Comparison of ENCODE assay signal across 9 cellular contexts in genomic region chr22:46055851-46056168, GRCh38.
DNase-seq lines count a peak whose midpoint lies in the region; ATAC-seq and TF ChIP-seq lines count a peak whose summit lies in the region.
"Had no signal": no experiment of that assay in that cellular context is flagged by ENCODE, and none has a peak within 500 bp of the region (broad histone marks: within the 10 kb centered on the region; RNA-seq: fewer than 3 reads in every experiment).

No MANE protein-coding gene starts in this region.

- no peaks in the 10 kb centered on the region for H3K36me3 ChIP-seq in naive thymus-derived CD4-positive, alpha-beta T cell (ENCODE audit: control insufficient read depth in 2 of 3, insufficient read depth in 3 of 3, low read length in 3 of 3)

- no peak for TF ChIP-seq CTCF in AG04449 (IDR thresholded peaks at IDR 0.05; ENCODE audit: insufficient read depth, low read length, missing control alignments)

- no peaks in the 10 kb centered on the region for H3K9me3 ChIP-seq in naive thymus-derived CD4-positive, alpha-beta T cell (ENCODE audit: control insufficient read depth in 2 of 3, low read length in 3 of 3)

- H3K36me3 Mint-ChIP-seq in IgD-negative memory B cell: no peaks in the 10 kb centered on the region
- peaks cover 8% of the 10 kb centered on the region for H3K36me3 Mint-ChIP-seq in central memory CD8-positive, alpha-beta T cell (ENCODE audit: insufficient read depth)
- H3K36me3 Mint-ChIP-seq in naive thymus-derived CD4-positive, alpha-beta T cell: peaks cover 0 to 3% (median 0%) of the 10 kb centered on the region in 5 donors

- CTCF ChIA-PET in AG04449 (lab: Yijun Ruan, JAX): interaction anchor here (1.0 to 2.8 kb wide), 10 partner anchors 9 to 61 kb away, joined by 3 to 15 read pairs (median 4); no protein-coding TSS in a partner anchor
- CTCF ChIA-PET in naive thymus-derived CD4-positive, alpha-beta T cell (lab: Charles Lee): no interaction called here

- intact Hi-C loops in naive thymus-derived CD4-positive, alpha-beta T cell (cut with micrococcal nuclease): no loop called here

- H3K4me1 Mint-ChIP-seq in IgD-negative memory B cell: peaks cover 25 to 43% (median 26%) of the 10 kb centered on the region in 3 donors
- peaks cover 28% of the 10 kb centered on the region for H3K4me1 Mint-ChIP-seq in central memory CD8-positive, alpha-beta T cell
- H3K4me1 Mint-ChIP-seq in naive thymus-derived CD4-positive, alpha-beta T cell: peaks cover 21 to 77% (median 68%) of the 10 kb centered on the region in 7 donors
- H3K4me1 Mint-ChIP-seq: neural crest cell had no signal

- H3K27me3 Mint-ChIP-seq in IgD-negative memory B cell: no peaks in the 10 kb centered on the region
- no peaks in the 10 kb centered on the region for H3K27me3 Mint-ChIP-seq in central memory CD8-positive, alpha-beta T cell
- H3K27me3 Mint-ChIP-seq in naive thymus-derived CD4-positive, alpha-beta T cell: no peaks in the 10 kb centered on the region

- H3K27ac ChIP-seq in naive thymus-derived CD4-positive, alpha-beta T cell (ENCODE audit: low read depth, low read length): peak overlapping the region; percentile 92

- no peaks in the 10 kb centered on the region for H3K9me3 Mint-ChIP-seq in IgD-negative memory B cell
- no peaks in the 10 kb centered on the region for H3K9me3 Mint-ChIP-seq in central memory CD8-positive, alpha-beta T cell
- peaks cover 0 to 2% (median 0%) of the 10 kb centered on the region in 11 donors for H3K9me3 Mint-ChIP-seq in naive thymus-derived CD4-positive, alpha-beta T cell
- H3K9me3 Mint-ChIP-seq: neural crest cell had no signal

- H3K4me1 ChIP-seq in naive thymus-derived CD4-positive, alpha-beta T cell (ENCODE audit: control insufficient read depth in 2 of 2, insufficient read depth in 2 of 2, low read length in 2 of 2): peaks cover 25 to 56% of the 10 kb centered on the region in 2 donors

- no peaks in the 10 kb centered on the region for H3K27me3 ChIP-seq in naive thymus-derived CD4-positive, alpha-beta T cell (ENCODE audit: control insufficient read depth in 2 of 2, insufficient read depth in 2 of 2, low read length in 2 of 2)

- POLR2A ChIA-PET in AG04449 (lab: Yijun Ruan, JAX): interaction anchor here (4.3 kb wide), 1 partner anchor 14 kb away, joined by 32 read pairs; no protein-coding TSS in a partner anchor
- POLR2A ChIA-PET in naive thymus-derived CD4-positive, alpha-beta T cell (lab: Charles Lee): interaction anchor here (1.3 to 6.8 kb wide), 7 partner anchors 11 to 93 kb away, joined by 4 to 104 read pairs (median 10); no protein-coding TSS in a partner anchor

- no peak for ATAC-seq in central memory CD8-positive, alpha-beta T cell (replicated peaks; ENCODE audit: extremely low read depth, poor library complexity, severe bottlenecking)
- ATAC-seq in naive thymus-derived CD4-positive, alpha-beta T cell: no peak
- ATAC-seq in GM18909 (IDR thresholded peaks at IDR 0.05; ENCODE audit: poor library complexity, unreplicated experiment) (no peak), GM21526 (IDR thresholded peaks at IDR 0.05; ENCODE audit: low FRiP score, unreplicated experiment) (no peak)

- peak overlapping the region in 2 of 3 donors; percentile 69 to 94 for H3K27ac Mint-ChIP-seq in IgD-negative memory B cell
- H3K27ac Mint-ChIP-seq in central memory CD8-positive, alpha-beta T cell (ENCODE audit: low read depth): peak overlapping the region; percentile 83
- peak overlapping the region; percentile 43 to 99 (median 95) for H3K27ac Mint-ChIP-seq in naive thymus-derived CD4-positive, alpha-beta T cell

- H3K4me3 Mint-ChIP-seq in IgD-negative memory B cell: peak overlapping the region; percentile 32 to 80 (median 40)
- H3K4me3 Mint-ChIP-seq in central memory CD8-positive, alpha-beta T cell: peak overlapping the region; percentile 86
- peak overlapping the region in 6 of 10 donors; percentile 21 to 95 (median 92) for H3K4me3 Mint-ChIP-seq in naive thymus-derived CD4-positive, alpha-beta T cell
- H3K4me3 Mint-ChIP-seq: neural crest cell had no signal

- DNase-seq in AG04449 (ENCODE audit: low read depth, low spot score) (no peak), NCI-H526 treated with DMSO at 0.1 percent for 48 hours (lab: John Stamatoyannopoulos, UW) (no peak), NCI-H1930 (lab: John Stamatoyannopoulos, UW) (no peak)
- DNase-seq in central memory CD8-positive, alpha-beta T cell (ENCODE audit: low spot score in 2 of 2): no peak
- no peak for DNase-seq in naive thymus-derived CD4-positive, alpha-beta T cell

- peak overlapping the region; percentile 32 for H3K4me3 ChIP-seq in AG04449 (ENCODE audit: low read depth, low read length)
- H3K4me3 ChIP-seq in naive thymus-derived CD4-positive, alpha-beta T cell (ENCODE audit: low read length): no peak overlapping the region

Comparison
In these comparisons a context has a peak if more than half of its experiments do, and no peak if none do; other contexts are left out.
1. H3K4me3 Mint-ChIP-seq: peak in every context shown above with its lines; median percentile 92 in naive thymus-derived CD4-positive, alpha-beta T cell; 86 in central memory CD8-positive, alpha-beta T cell; 40 in IgD-negative memory B cell.